8 cellular contexts compared by ENCODE assay signal in genomic region chr17:45783593-45784292, GRCh38. TPM values are rescaled to one million over a fixed set of nuclear protein-coding genes. Genes with fewer than 3 reads are reported as not detected.
DNase-seq lines count a peak whose midpoint lies in the region; ATAC-seq, FAIRE-seq and TF ChIP-seq lines count a peak whose summit lies in the region.

No MANE protein-coding gene starts in this region.

- H2AFZ ChIP-seq in endothelial cell of umbilical vein (ENCODE audit: low read depth, low read length), result peak overlapping the region; percentile 24

- intact Hi-C loops in endothelial cell of umbilical vein (cut with micrococcal nuclease) (loop anchor here (5.0 kb wide), 1 partner anchor 49 kb away; no protein-coding TSS in a partner anchor), pancreas (cut with DNase I) (no loop called here)

- H3K9me1 ChIP-seq in endothelial cell of umbilical vein (replicated peaks; ENCODE audit: control insufficient read depth, extremely low read depth, insufficient read depth, low read length), result no peaks in the 10 kb centered on the region

- H3K79me2 ChIP-seq in endothelial cell of umbilical vein (ENCODE audit: control insufficient read depth, insufficient read depth, low read length), result no peaks in the 10 kb centered on the region

- H3K27me3 ChIP-seq in RWPE2 (ENCODE audit: insufficient read depth, poor library complexity, severe bottlenecking), result peaks cover 76% of the 10 kb centered on the region
- H3K27me3 ChIP-seq in endothelial cell of umbilical vein (ENCODE audit: control insufficient read depth in 2 of 2, insufficient read depth in 2 of 2, low read length in 2 of 2), result peaks cover 64 to 70% of the 10 kb centered on the region in 2 experiments
- peaks cover 0 to 7% (median 0%) of the 10 kb centered on the region in 4 donors for H3K27me3 ChIP-seq in pancreas

- H3K9me3 ChIP-seq in RWPE2 (ENCODE audit: severe bottlenecking) (no peaks in the 10 kb centered on the region), endothelial cell of umbilical vein (replicated peaks; ENCODE audit: control insufficient read depth, insufficient read depth, low read length) (no peaks in the 10 kb centered on the region), pancreas (no peaks in the 10 kb centered on the region)

- DNase-seq in NCI-H1417 (lab: John Stamatoyannopoulos, UW), result peak; percentile 9 to 64 (median 52)
- no peak for DNase-seq in NCI-H1417 treated with DMSO at 0.1 percent for 48 hours (lab: John Stamatoyannopoulos, UW)
- no peak for DNase-seq in RWPE2 (ENCODE audit: low spot score)
- no peak for DNase-seq in endothelial cell of umbilical vein (ENCODE audit: low read depth, low spot score)
- peak in 3 of 6 donors; percentile 6 to 33 (median 21) for DNase-seq in pancreas
- DNase-seq in LoVo (ENCODE audit: low spot score), result no peak

- H3K4me3 ChIP-seq in RWPE2 (ENCODE audit: severe bottlenecking), result peak overlapping the region; percentile 24
- peak overlapping the region in 1 of 3 experiments; percentile 17 for H3K4me3 ChIP-seq in endothelial cell of umbilical vein (replicated peaks in 1 of 3; ENCODE audit: insufficient read depth in 1 of 3, low read depth in 1 of 3, low read length in 3 of 3)
- H3K4me3 ChIP-seq in pancreas, result peak overlapping the region in 3 of 4 donors; percentile 13 to 50 (median 33)

- CTCF ChIA-PET in endothelial cell of umbilical vein (lab: Charles Lee), result interaction anchor here (1.1 to 2.6 kb wide), 4 partner anchors 48 to 144 kb away, joined by 3 to 12 read pairs (median 4); no protein-coding TSS in a partner anchor

- TF ChIP-seq CTCF in RWPE2 (IDR thresholded peaks at IDR 0.05; ENCODE audit: poor library complexity, severe bottlenecking) (no peak), endothelial cell of umbilical vein (IDR thresholded peaks at IDR 0.05; ENCODE audit: extremely low read depth in 1 of 2, insufficient read depth in 1 of 2, low read depth in 1 of 2, low read length in 2 of 2) (no peak), pancreas (IDR thresholded peaks at IDR 0.05) (no peak)

- H3K36me3 ChIP-seq in RWPE2 (ENCODE audit: low read depth) (no peaks in the 10 kb centered on the region), endothelial cell of umbilical vein (ENCODE audit: control insufficient read depth in 2 of 2, extremely low read depth in 1 of 2, insufficient read depth in 2 of 2, low read length in 2 of 2) (no peaks in the 10 kb centered on the region), pancreas (no peaks in the 10 kb centered on the region)

- TF ChIP-seq POLR2A in endothelial cell of umbilical vein (IDR thresholded peaks at IDR 0.05; ENCODE audit: low read depth, low read length), result no peak

- H3K27ac ChIP-seq in RWPE2 (ENCODE audit: poor library complexity, severe bottlenecking) (no peak overlapping the region), endothelial cell of umbilical vein (ENCODE audit: insufficient read depth, low read depth, low read length) (no peak overlapping the region), pancreas (no peak overlapping the region)

- no peaks in the 10 kb centered on the region for H3K4me1 ChIP-seq in RWPE2 (ENCODE audit: insufficient read depth, poor library complexity, severe bottlenecking)
- peaks cover 8% of the 10 kb centered on the region for H3K4me1 ChIP-seq in endothelial cell of umbilical vein (ENCODE audit: control insufficient read depth, extremely low read depth, insufficient read depth, low read length)
- H3K4me1 ChIP-seq in pancreas, result peaks cover 0 to 18% (median 15%) of the 10 kb centered on the region in 3 donors

- H3K4me2 ChIP-seq in endothelial cell of umbilical vein (ENCODE audit: insufficient read depth, low read length), result peak overlapping the region; percentile 31

- dilution Hi-C loops in endothelial cell of umbilical vein (cut with MboI; ENCODE audit: extremely low pct_ligation_motif_present, low sequenced_read_pairs), result no loop called here

- POLR2A ChIA-PET in endothelial cell of umbilical vein (lab: Charles Lee), result no interaction called here

- no peaks in the 10 kb centered on the region for H4K20me1 ChIP-seq in endothelial cell of umbilical vein (replicated peaks; ENCODE audit: control insufficient read depth, extremely low read depth, insufficient read depth, low read length)

- ATAC-seq in RWPE2 (ENCODE audit: low read depth) (peak; percentile 15; the same call in 2 of the 3 replicates), pancreas (peak; percentile 13 to 36 (median 26)), HG02938 (IDR thresholded peaks at IDR 0.05; ENCODE audit: unreplicated experiment) (no peak), GM18867 (IDR thresholded peaks at IDR 0.05; ENCODE audit: unreplicated experiment) (no peak)

- no TSS peak for BruUV-seq in endothelial cell of umbilical vein (replicated peaks; lab: Mats Ljungman, UMichigan)

- FAIRE-seq in endothelial cell of umbilical vein (lab: Jason Lieb, UNC), result no peak
- FAIRE-seq in pancreas (lab: Jason Lieb, UNC), result no peak

- H3K9ac ChIP-seq in endothelial cell of umbilical vein (replicated peaks; ENCODE audit: extremely low read depth, insufficient read depth, low read length), result no peak overlapping the region

- 1% methylated on average over 53 to 64 of the region's 64 CpGs for WGBS in pancreas, 2 donors

TF ChIP-seq in endothelial cell of umbilical vein, 7 proteins besides CTCF, POLR2A, EP300 and RAD21:
- TF ChIP-seq MAX (IDR thresholded peaks at IDR 0.05; ENCODE audit: insufficient read depth, insufficient read length) (no peak), EZH2 (IDR thresholded peaks at IDR 0.05; ENCODE audit: borderline replicate concordance, low read depth, low read length, severe bottlenecking) (peak; percentile 96)

RNA-seq across cellular contexts. Expression of gene CRHR1, which starts 0.4 kb away (rescaled TPM):
- total RNA-seq in endothelial cell of umbilical vein (not detected in 2 replicates), pancreas (under 1 TPM in 2 of 6 donors, not detected in 4; 0.13 to 0.31 TPM)
- polyA plus RNA-seq in endothelial cell of umbilical vein (not detected in 2 replicates), pancreas (not detected)
- polyA plus RNA-seq in endothelial cell of umbilical vein (2011; cell fraction: cytosol; rRNA removed), result not detected in 2 replicates
- polyA plus RNA-seq in endothelial cell of umbilical vein (2011; cell fraction: nucleus; rRNA removed), result not detected in 2 replicates
- not detected in 2 replicates for polyA plus RNA-seq in endothelial cell of umbilical vein (2012)
- not detected in 2 replicates for polyA minus RNA-seq in endothelial cell of umbilical vein
- polyA minus RNA-seq in endothelial cell of umbilical vein (2011; cell fraction: cytosol; rRNA and poly(A)+ RNA removed), result not detected
- polyA minus RNA-seq in endothelial cell of umbilical vein (2011; cell fraction: nucleus; rRNA and poly(A)+ RNA removed), result not detected in 2 replicates

Comparison
In these comparisons a context has a peak if more than half of its experiments do, and no peak if none do; other contexts are left out.
1. DNase-seq: peak in NCI-H1417 (3 of 3); none in NCI-H1417 treated with DMSO at 0.1 percent for 48 hours (single experiment), RWPE2 (single experiment), endothelial cell of umbilical vein (single experiment) and LoVo (single experiment).
2. ATAC-seq: peak in RWPE2 (single experiment) and pancreas (4 of 4); none in HG02938 (single experiment) and GM18867 (single experiment).